Comparison of ENCODE assay signal across 8 cellular contexts in genomic region chr12:1591029-1591428, GRCh38. TPM values are rescaled to one million over a fixed set of nuclear protein-coding genes. Genes with fewer than 3 reads are reported as not detected.
DNase-seq lines count a peak whose midpoint lies in the region; ATAC-seq and TF ChIP-seq lines count a peak whose summit lies in the region.

No MANE protein-coding gene starts in this region.

- TF ChIP-seq POLR2A in spleen (IDR thresholded peaks at IDR 0.05) = no peak

- no peaks in the 10 kb centered on the region for H3K36me3 ChIP-seq in cardiac muscle cell
- H3K36me3 ChIP-seq in spleen = peaks cover 0 to 19% (median 4%) of the 10 kb centered on the region in 6 donors

- DNase-seq in cardiac muscle cell (ENCODE audit: low read depth in 1 of 2, low spot score in 1 of 2) (no peak), Right ventricle myocardium superior (no peak), fibroblast of pulmonary artery (ENCODE audit: low read depth) (peak; percentile 50), spleen (no peak), OCI-M2 (lab: John Stamatoyannopoulos, UW; ENCODE audit: unreplicated experiment) (no peak), NCI-H524 (lab: John Stamatoyannopoulos, UW) (no peak), COLO829 (ENCODE audit: low spot score) (no peak)
- DNase-seq in activated CD4-positive, alpha-beta T cell treated with anti-CD3 and anti-CD28 coated beads, Interleukin-2, amount 10 ng/mL, durations not matched to agents 7 days and 5 days = peak; percentile 55

- ATAC-seq in Right ventricle myocardium superior (ENCODE audit: poor library complexity) = no peak

- intact Hi-C loops in Right ventricle myocardium superior (cut with DNase I) = no loop called here
- intact Hi-C loops in spleen (cut with DNase I; ENCODE audit: low total_unique reads) = loop anchor here (10.0 kb wide), 1 partner anchor 1016 kb away; no protein-coding TSS in a partner anchor

- H3K27me3 Mint-ChIP-seq in activated CD4-positive, alpha-beta T cell treated with anti-CD3 and anti-CD28 coated beads, Interleukin-2, amount 10 ng/mL, durations not matched to agents 7 days and 5 days = no peaks in the 10 kb centered on the region

- no peak overlapping the region for H3K27ac Mint-ChIP-seq in activated CD4-positive, alpha-beta T cell treated with anti-CD3 and anti-CD28 coated beads, Interleukin-2, amount 10 ng/mL, durations not matched to agents 7 days and 5 days

- H3K4me3 Mint-ChIP-seq in activated CD4-positive, alpha-beta T cell treated with anti-CD3 and anti-CD28 coated beads, Interleukin-2, amount 10 ng/mL, durations not matched to agents 7 days and 5 days = peak overlapping the region; percentile 65

- H3K9me3 Mint-ChIP-seq in activated CD4-positive, alpha-beta T cell treated with anti-CD3 and anti-CD28 coated beads, Interleukin-2, amount 10 ng/mL, durations not matched to agents 7 days and 5 days = no peaks in the 10 kb centered on the region

- peaks cover 59% of the 10 kb centered on the region for H3K4me1 ChIP-seq in cardiac muscle cell (ENCODE audit: low read depth)
- H3K4me1 ChIP-seq in spleen = peaks cover 24 to 79% (median 70%) of the 10 kb centered on the region in 6 donors

- H3K27me3 ChIP-seq in cardiac muscle cell (no peaks in the 10 kb centered on the region), spleen (replicated peaks in 1 of 7) (no peaks in the 10 kb centered on the region)

- H3K9me3 ChIP-seq in cardiac muscle cell (ENCODE audit: low read depth) (no peaks in the 10 kb centered on the region), spleen (no peaks in the 10 kb centered on the region)

- peaks cover 59% of the 10 kb centered on the region for H3K4me1 Mint-ChIP-seq in activated CD4-positive, alpha-beta T cell treated with anti-CD3 and anti-CD28 coated beads, Interleukin-2, amount 10 ng/mL, durations not matched to agents 7 days and 5 days

- peak overlapping the region; percentile 75 for H3K4me3 ChIP-seq in cardiac muscle cell
- H3K4me3 ChIP-seq in fibroblast of pulmonary artery (replicated peaks; ENCODE audit: low read depth, low read length) = peak overlapping the region; percentile 76
- H3K4me3 ChIP-seq in spleen = peak overlapping the region in 7 of 8 donors; percentile 15 to 98 (median 94)

- no peak for TF ChIP-seq CTCF in cardiac muscle cell (IDR thresholded peaks at IDR 0.05; ENCODE audit: low read depth, low read length)
- peak; percentile 22 for TF ChIP-seq CTCF in fibroblast of pulmonary artery (IDR thresholded peaks at IDR 0.05; ENCODE audit: low read length, missing control alignments)
- no peak for TF ChIP-seq CTCF in spleen (IDR thresholded peaks at IDR 0.05 in 8 of 11, conservative IDR thresholded peaks at IDR 0.05 in 3 of 11)

- CTCF ChIA-PET in activated CD4-positive, alpha-beta T cell treated with anti-CD3 and anti-CD28 coated beads, Interleukin-2, amount 10 ng/mL, durations not matched to agents 7 days and 5 days (lab: Charles Lee) = interaction anchor here (2.9 to 4.0 kb wide), 2 partner anchors 11 to 473 kb away, joined by 12 to 19 read pairs; no protein-coding TSS in a partner anchor

- WGBS in spleen, 5 donors = 23 to 42% (median 35%) methylated on average over 4 of the region's 4 CpGs

- POLR2A ChIA-PET in activated CD4-positive, alpha-beta T cell treated with anti-CD3 and anti-CD28 coated beads, Interleukin-2, amount 10 ng/mL, durations not matched to agents 7 days and 5 days (lab: Charles Lee) = no interaction called here

- peaks cover 46% of the 10 kb centered on the region for H3K36me3 Mint-ChIP-seq in activated CD4-positive, alpha-beta T cell treated with anti-CD3 and anti-CD28 coated beads, Interleukin-2, amount 10 ng/mL, durations not matched to agents 7 days and 5 days (ENCODE audit: low read depth)

- H3K27ac ChIP-seq in cardiac muscle cell (no peak overlapping the region), spleen (peak overlapping the region in 6 of 8 donors; percentile 61 to 98 (median 96))

RNA-seq across cellular contexts. Expression of gene FBXL14, which starts 3.4 kb away (rescaled TPM):
- total RNA-seq in cardiac muscle cell (22.4 and 27.8 TPM in 2 replicates), Right ventricle myocardium superior (7.0 TPM), spleen (10 to 100 TPM; 13.0 to 21.4 (median 19.8) TPM)
- polyA plus RNA-seq in cardiac muscle cell (17.8 and 34.3 TPM in 2 replicates), spleen (10 to 100 TPM in 1 of 3 donors, 1 to 10 TPM in 2; 1.9 to 10.1 (median 5.0) TPM)
- 10 to 100 TPM; 24.3 to 26.4 TPM for total RNA-seq in activated CD4-positive, alpha-beta T cell treated with anti-CD3 and anti-CD28 coated beads, Interleukin-2, amount 10 ng/mL, durations not matched to agents 7 days and 5 days

RNA-seq across cellular contexts. Expression of gene WNT5B, which starts 38.0 kb away (rescaled TPM):
- total RNA-seq in cardiac muscle cell = 152 and 206 TPM in 2 replicates
- 170 and 240 TPM in 2 replicates for polyA plus RNA-seq in cardiac muscle cell
- 3.2 TPM for total RNA-seq in Right ventricle myocardium superior
- total RNA-seq in activated CD4-positive, alpha-beta T cell treated with anti-CD3 and anti-CD28 coated beads, Interleukin-2, amount 10 ng/mL, durations not matched to agents 7 days and 5 days = under 1 TPM in 1 of 2 experiments, not detected in 1; 0.15 TPM
- 1 to 10 TPM; 3.9 to 8.7 (median 5.0) TPM for total RNA-seq in spleen
- polyA plus RNA-seq in spleen = 1 to 10 TPM; 1.1 to 1.8 (median 1.7) TPM

Comparison
In these comparisons a context has a peak if more than half of its experiments do, and no peak if none do; other contexts are left out.
1. RNA of gene WNT5B, which starts 38.0 kb away (total RNA-seq): 152 to 206 TPM in cardiac muscle cell; 3.9 to 8.7 TPM in spleen, 3.2 TPM in Right ventricle myocardium superior (single experiment) and 0.15 TPM in activated CD4-positive, alpha-beta T cell treated with anti-CD3 and anti-CD28 coated beads, Interleukin-2, amount 10 ng/mL, durations not matched to agents 7 days and 5 days; every median in the first group is over 10 times any median in the second.
2. DNase-seq: peak in activated CD4-positive, alpha-beta T cell treated with anti-CD3 and anti-CD28 coated beads, Interleukin-2, amount 10 ng/mL, durations not matched to agents 7 days and 5 days (single experiment) and fibroblast of pulmonary artery (single experiment); none in cardiac muscle cell (0 of 2), Right ventricle myocardium superior (single experiment), spleen (single experiment), OCI-M2 (single experiment), NCI-H524 (0 of 2) and COLO829 (single experiment).
3. Peak in every context shown above with its lines, with median percentiles within 50 percentile points of each other: H3K4me3 ChIP-seq.